ENCODE assay signal across 8 cellular contexts in the genomic region with DNA sequence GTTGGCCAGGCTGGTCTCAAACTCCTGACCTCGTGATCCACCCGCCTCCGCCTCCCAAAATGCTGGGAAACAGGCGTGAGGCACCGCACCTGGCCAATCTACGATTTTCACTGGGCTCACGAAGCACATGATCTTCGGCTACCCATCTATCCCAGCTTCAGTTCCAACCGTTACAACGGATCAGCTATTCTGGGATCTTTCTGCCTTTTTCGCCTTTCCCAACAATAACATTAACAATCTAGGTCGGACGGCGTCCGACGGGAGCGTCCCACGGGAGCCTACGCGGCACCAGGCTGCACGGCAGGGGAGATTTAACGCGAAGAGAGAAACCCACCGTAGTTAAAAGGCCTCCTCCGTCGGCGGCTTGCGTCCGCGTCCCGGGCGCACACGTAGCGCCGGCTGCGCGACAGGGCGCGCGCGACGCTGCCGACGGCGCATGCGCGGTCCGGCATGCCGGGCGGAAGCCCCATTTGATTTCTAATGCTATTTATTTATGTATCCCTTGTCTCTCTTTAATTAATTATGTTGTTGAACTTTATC.
DNase-seq lines count a peak whose midpoint lies in the region; ATAC-seq and TF ChIP-seq lines count a peak whose summit lies in the region.

A gene (minus strand): TSS at position 394 of the 540 bp plus-strand sequence.

- no TSS peak for BruUV-seq in OCI-LY7 (replicated peaks; lab: Mats Ljungman, UMichigan)

- H3K9me3 Mint-ChIP-seq in stimulated activated effector memory CD8-positive, alpha-beta T cell treated with anti-CD3 and anti-CD28 coated beads, Interleukin-12 subunit alpha, Interleukin-12 subunit beta, amount 100 ng/mL, for 72 hours, result peaks cover 6% of the 10 kb centered on the region

- H3K4me1 ChIP-seq in mononuclear cell (ENCODE audit: insufficient read depth, low read length) (peaks cover 5% of the 10 kb centered on the region), OCI-LY7 (ENCODE audit: insufficient read depth, low read length, poor library complexity, severe bottlenecking) (no peaks in the 10 kb centered on the region)

- intact Hi-C loops in OCI-LY7 (cut with micrococcal nuclease; ENCODE audit: unreplicated experiment), result no loop called here

- no peaks in the 10 kb centered on the region for H3K79me2 ChIP-seq in OCI-LY7 (ENCODE audit: insufficient read depth, low read depth, low read length)

- peaks cover 15% of the 10 kb centered on the region for H3K9me3 ChIP-seq in mononuclear cell (ENCODE audit: low read depth, low read length)
- no peaks in the 10 kb centered on the region for H3K9me3 ChIP-seq in OCI-LY7 (ENCODE audit: low read length)

- H3K27ac Mint-ChIP-seq in stimulated activated effector memory CD8-positive, alpha-beta T cell treated with anti-CD3 and anti-CD28 coated beads, Interleukin-12 subunit alpha, Interleukin-12 subunit beta, amount 100 ng/mL, for 72 hours, result peak within 1 kb of the TSS; percentile 89

- H3K36me3 Mint-ChIP-seq in stimulated activated effector memory CD8-positive, alpha-beta T cell treated with anti-CD3 and anti-CD28 coated beads, Interleukin-12 subunit alpha, Interleukin-12 subunit beta, amount 100 ng/mL, for 72 hours, result peaks cover 9% of the 10 kb centered on the region

- no peak within 1 kb of the TSS for H3K27ac ChIP-seq in OCI-LY7 (ENCODE audit: low read depth, low read length, poor library complexity, severe bottlenecking)

- H3K4me3 ChIP-seq in mononuclear cell (ENCODE audit: low read length), result peak within 1 kb of the TSS; percentile 45
- no peak within 1 kb of the TSS for H3K4me3 ChIP-seq in OCI-LY7 (ENCODE audit: low read depth, low read length, poor library complexity, severe bottlenecking)

- CTCF ChIA-PET in OCI-LY7 (lab: Charles Lee; ENCODE audit: unreplicated experiment), result no interaction called here

- no peaks in the 10 kb centered on the region for H4K20me1 ChIP-seq in OCI-LY7 (ENCODE audit: insufficient read depth, low read length)

- TF ChIP-seq CTCF in OCI-LY7 (conservative IDR thresholded peaks at IDR 0.05; ENCODE audit: low read length), result no peak

- H3K9me2 ChIP-seq in OCI-LY7 (ENCODE audit: insufficient read depth, low read length), result no peaks in the 10 kb centered on the region

- no peak within 1 kb of the TSS for H3K4me2 ChIP-seq in OCI-LY7 (ENCODE audit: low read length)

- H2AFZ ChIP-seq in OCI-LY7 (ENCODE audit: low read length), result no peak within 1 kb of the TSS

- H3K4me3 Mint-ChIP-seq in stimulated activated effector memory CD8-positive, alpha-beta T cell treated with anti-CD3 and anti-CD28 coated beads, Interleukin-12 subunit alpha, Interleukin-12 subunit beta, amount 100 ng/mL, for 72 hours, result peak within 1 kb of the TSS; percentile 81

- H3K36me3 ChIP-seq in OCI-LY7 (ENCODE audit: insufficient read depth, low read length), result no peaks in the 10 kb centered on the region

- ATAC-seq in GM19395 (IDR thresholded peaks at IDR 0.05; ENCODE audit: unreplicated experiment), result peak; percentile 72
- peak; percentile 85 for ATAC-seq in stimulated activated effector memory CD8-positive, alpha-beta T cell treated with anti-CD3 and anti-CD28 coated beads, Interleukin-12 subunit alpha, Interleukin-12 subunit beta, amount 100 ng/mL, for 72 hours

- POLR2A ChIA-PET in OCI-LY7 (lab: Charles Lee), result no interaction called here

- H3K4me1 Mint-ChIP-seq in stimulated activated effector memory CD8-positive, alpha-beta T cell treated with anti-CD3 and anti-CD28 coated beads, Interleukin-12 subunit alpha, Interleukin-12 subunit beta, amount 100 ng/mL, for 72 hours, result peaks cover 9% of the 10 kb centered on the region

- DNase-seq in AG20443 (ENCODE audit: low spot score) (peak; percentile 95), NAMALWA (ENCODE audit: low spot score) (peak; percentile 75), ecto neural progenitor cell (ENCODE audit: low spot score) (peak; percentile 67), OCI-LY7 (ENCODE audit: low spot score) (no peak)
- peak; percentile 67 for DNase-seq in activated CD4-positive, alpha-beta T cell treated with anti-CD3 and anti-CD28 coated beads for 48 hours
- peak; percentile 42 to 72 for DNase-seq in stimulated activated effector memory CD8-positive, alpha-beta T cell treated with anti-CD3 and anti-CD28 coated beads, Interleukin-12 subunit alpha, Interleukin-12 subunit beta, amount 100 ng/mL, for 72 hours (ENCODE audit: low spot score in 2 of 2)

- H3K27me3 ChIP-seq in mononuclear cell (ENCODE audit: insufficient read depth, low read length), result peaks cover 19% of the 10 kb centered on the region
